In genomic region chr21:28773036-28773435, GRCh38 we compare ENCODE assay signal across 19 cellular contexts.
DNase-seq lines count a peak whose midpoint lies in the region; ATAC-seq and TF ChIP-seq lines count a peak whose summit lies in the region.
"Had no signal": no experiment of that assay in that cellular context is flagged by ENCODE, and none has a peak within 500 bp of the region (broad histone marks: within the 10 kb centered on the region; RNA-seq: fewer than 3 reads in every experiment).

No MANE protein-coding gene starts in this region.

- 85 to 89% methylated on average over 2 of the region's 2 CpGs for WGBS in sigmoid colon, 2 donors

- TF ChIP-seq CTCF in VCaP (conservative IDR thresholded peaks at IDR 0.05) (no peak), sigmoid colon (IDR thresholded peaks at IDR 0.05) (no peak), mesothelial cell of epicardium (IDR thresholded peaks at IDR 0.05; ENCODE audit: unreplicated experiment) (no peak)

- no peaks in the 10 kb centered on the region for H3K36me3 Mint-ChIP-seq in mesothelial cell of epicardium

- H3K27ac Mint-ChIP-seq in mesothelial cell of epicardium, result no peak overlapping the region
- H3K27ac Mint-ChIP-seq: B cell; CD4-positive, alpha-beta T cell had no signal

- H3K4me1 ChIP-seq in ACC112 (ENCODE audit: control insufficient read depth, insufficient read depth, low read length, unreplicated experiment) (peaks cover 68% of the 10 kb centered on the region), sigmoid colon (peaks cover 0 to 53% (median 35%) of the 10 kb centered on the region in 4 donors)

- H3K27ac ChIP-seq in ACC112 (ENCODE audit: low read depth, low read length) (peak overlapping the region; percentile 99), VCaP (peak overlapping the region; percentile 90), sigmoid colon (peak overlapping the region in 3 of 4 donors; percentile 77 to 86 (median 84))
- H3K27ac ChIP-seq: KMS-11 had no signal

- ATAC-seq in GM18517 (IDR thresholded peaks at IDR 0.05; ENCODE audit: unreplicated experiment) (no peak), HG02981 (IDR thresholded peaks at IDR 0.05; ENCODE audit: unreplicated experiment) (no peak)
- ATAC-seq: HCT116 had no signal

- TF ChIP-seq POLR2A in sigmoid colon (IDR thresholded peaks at IDR 0.05), result no peak

- H3K4me3 Mint-ChIP-seq in mesothelial cell of epicardium, result no peak overlapping the region
- H3K4me3 Mint-ChIP-seq: B cell; CD4-positive, alpha-beta T cell had no signal

- no peaks in the 10 kb centered on the region for H3K27me3 ChIP-seq in ACC112 (ENCODE audit: insufficient read depth, low read length)
- no peaks in the 10 kb centered on the region for H3K27me3 ChIP-seq in sigmoid colon
- H3K27me3 ChIP-seq: MG63 had no signal

- H3K4me3 ChIP-seq in ACC112 (ENCODE audit: low read depth, low read length) (no peak overlapping the region), sigmoid colon (no peak overlapping the region)
- H3K4me3 ChIP-seq: MG63 had no signal

- peaks cover 25% of the 10 kb centered on the region for H3K4me1 Mint-ChIP-seq in mesothelial cell of epicardium
- H3K4me1 Mint-ChIP-seq: B cell had no signal

- no peaks in the 10 kb centered on the region for H3K79me2 ChIP-seq in ACC112 (ENCODE audit: control insufficient read depth, insufficient read depth, low read length, unreplicated experiment)

- H3K9me3 ChIP-seq in sigmoid colon, result no peaks in the 10 kb centered on the region
- H3K9me3 ChIP-seq: MG63 had no signal

- no peak overlapping the region for H2AFZ ChIP-seq in ACC112 (ENCODE audit: low read length, unreplicated experiment)

- H3K9me3 Mint-ChIP-seq in mesothelial cell of epicardium, result peaks cover 6% of the 10 kb centered on the region
- H3K9me3 Mint-ChIP-seq: CD4-positive, alpha-beta T cell had no signal

- intact Hi-C loops in sigmoid colon (cut with DNase I), result no loop called here

- no peaks in the 10 kb centered on the region for H3K27me3 Mint-ChIP-seq in mesothelial cell of epicardium (ENCODE audit: low read depth)
- H3K27me3 Mint-ChIP-seq: B cell; CD4-positive, alpha-beta T cell had no signal

- TF ChIP-seq EP300 in sigmoid colon (IDR thresholded peaks at IDR 0.05), result no peak

- H3K36me3 ChIP-seq in ACC112 (ENCODE audit: insufficient read depth, low read length) (no peaks in the 10 kb centered on the region), sigmoid colon (no peaks in the 10 kb centered on the region)
- H3K36me3 ChIP-seq: MG63 had no signal

- DNase-seq in glomerular visceral epithelial cell (ENCODE audit: extremely low spot score), result peak; percentile 51
- no peak for DNase-seq in sigmoid colon
- no peak for DNase-seq in activated naive CD4-positive, alpha-beta T cell treated with anti-CD3 and anti-CD28 coated beads, Interleukin-2, amount 50 U/mL, for 16 hours
- DNase-seq in mesothelial cell of epicardium (ENCODE audit: low spot score in 2 of 2, unreplicated experiment in 2 of 2), result no peak
- DNase-seq: CD4-positive, alpha-beta T cell; DMS79; MG63; NCI-H1105; NCI-H187 treated with DMSO at 0.1 percent for 48 hours; NCI-H446; NCI-H82; Right ventricle myocardium superior had no signal
